13 cellular contexts compared by ENCODE assay signal in genomic region chr12:79637093-79637492, GRCh38. TPM values are rescaled to one million over a fixed set of nuclear protein-coding genes. Genes with fewer than 3 reads are reported as not detected.
DNase-seq lines count a peak whose midpoint lies in the region; ATAC-seq, FAIRE-seq and TF ChIP-seq lines count a peak whose summit lies in the region.
"Had no signal": no experiment of that assay in that cellular context is flagged by ENCODE, and none has a peak within 500 bp of the region (broad histone marks: within the 10 kb centered on the region; RNA-seq: fewer than 3 reads in every experiment).

No MANE protein-coding gene starts in this region.

- H3K4me1 ChIP-seq in PC-9 (replicated peaks; ENCODE audit: insufficient read depth) (peaks cover 29% of the 10 kb centered on the region), H1 (replicated peaks in 1 of 4; ENCODE audit: control insufficient read depth in 3 of 4, insufficient read depth in 4 of 4, low read length in 3 of 4) (peaks cover 0 to 11% (median 2%) of the 10 kb centered on the region in 4 experiments; a peak in 5 of 7 replicates), neural progenitor cell (peaks cover 33% of the 10 kb centered on the region)
- H3K4me1 ChIP-seq: BLaER1 treated with 17β-estradiol and CSF1 and Interleukin-3, amounts not matched to agents 10 nM and 100 nM had no signal

- peaks cover 51% of the 10 kb centered on the region for H3F3A ChIP-seq in PC-9 (ENCODE audit: insufficient read depth, low read depth)
- no peaks in the 10 kb centered on the region for H3F3A ChIP-seq in neural progenitor cell (ENCODE audit: low read depth)

- TF ChIP-seq POLR2A in H1 (IDR thresholded peaks at IDR 0.05; ENCODE audit: control extremely low read depth in 1 of 2, low read depth in 2 of 2, low read length in 2 of 2), result no peak

- H3K4me3 ChIP-seq in PC-9 (no peak overlapping the region), H1 (ENCODE audit: extremely low read depth in 1 of 4, insufficient read depth in 2 of 4, low read depth in 3 of 4, low read length in 4 of 4) (no peak overlapping the region), neural progenitor cell (no peak overlapping the region)
- H3K4me3 ChIP-seq: BLaER1 treated with 17β-estradiol and CSF1 and Interleukin-3, amounts not matched to agents 10 nM and 100 nM; GM23338 had no signal

- DNase-seq in D721Med (ENCODE audit: insufficient read length, low spot score) (peak; percentile 29), PC-9 (no peak), H1 (ENCODE audit: low read depth in 1 of 2, low spot score in 2 of 2) (no peak), neural progenitor cell (ENCODE audit: low spot score) (peak; percentile 9), GM13976 (ENCODE audit: low spot score) (no peak)
- DNase-seq in activated CD4-positive, CD25-positive, alpha-beta regulatory T cell (lab: John Stamatoyannopoulos, UW), result no peak
- DNase-seq: Calu3; CD8-positive, alpha-beta T cell; H7 had no signal

- 0 out of 2 replicates have a peak, but pooled peaks cover 3% of the 10 kb centered on the region for H3K79me1 ChIP-seq in H1 (ENCODE audit: low read depth, low read length)

- no peaks in the 10 kb centered on the region for H3K27me3 Mint-ChIP-seq in neural progenitor cell (ENCODE audit: insufficient read depth, low read depth)
- H3K27me3 Mint-ChIP-seq: B cell had no signal

- no peak overlapping the region for H3K9ac ChIP-seq in H1 (replicated peaks in 1 of 4; ENCODE audit: extremely low read depth in 1 of 4, low read depth in 3 of 4, low read length in 3 of 4)
- H3K9ac ChIP-seq in neural progenitor cell, result no peak overlapping the region
- H3K9ac ChIP-seq: BLaER1 treated with 17β-estradiol and CSF1 and Interleukin-3, amounts not matched to agents 10 nM and 100 nM had no signal

- H3K9me2 ChIP-seq in PC-9 (ENCODE audit: insufficient read depth), result no peaks in the 10 kb centered on the region

- TF ChIP-seq EP300 in H1 (IDR thresholded peaks at IDR 0.05; ENCODE audit: borderline replicate concordance in 1 of 2, low read depth in 2 of 2, low read length in 2 of 2), result no peak

- no peak overlapping the region for H4K8ac ChIP-seq in H1 (ENCODE audit: extremely low read depth, insufficient read depth, low read length)

- CTCF ChIA-PET in PC-9 (lab: Charles Lee), result no interaction called here
- CTCF ChIA-PET in H1 (lab: Charles Lee; ENCODE audit: partially characterized antibody), result interaction anchor here (1.3 kb wide), 1 partner anchor 18 kb away, joined by 3 read pairs; no protein-coding TSS in a partner anchor

- TF ChIP-seq RAD21 in H1 (IDR thresholded peaks at IDR 0.05 in 1 of 2, conservative IDR thresholded peaks at IDR 0.05 in 1 of 2; ENCODE audit: low read depth in 2 of 2, low read length in 2 of 2), result no peak

- intact Hi-C loops in PC-9 (cut with micrococcal nuclease; ENCODE audit: unreplicated experiment), result no loop called here

- no peak for TF ChIP-seq CTCF in D721Med (IDR thresholded peaks at IDR 0.05; ENCODE audit: insufficient read depth, missing control alignments)
- no peak for TF ChIP-seq CTCF in PC-9 (conservative IDR thresholded peaks at IDR 0.05)
- no peak for TF ChIP-seq CTCF in H1 (IDR thresholded peaks at IDR 0.05; ENCODE audit: control extremely low read depth in 1 of 3, insufficient read depth in 1 of 3, low read depth in 1 of 3, low read length in 3 of 3)
- TF ChIP-seq CTCF in neural progenitor cell (IDR thresholded peaks at IDR 0.05), result no peak
- no peak for TF ChIP-seq CTCF in GM13976 (IDR thresholded peaks at IDR 0.05; ENCODE audit: borderline replicate concordance, control extremely low read depth, extremely low read depth, insufficient read depth, missing control alignments)

- H3K14ac ChIP-seq in H1 (ENCODE audit: insufficient read length), result no peak overlapping the region

- POLR2A ChIA-PET in PC-9 (lab: Charles Lee; ENCODE audit: unreplicated experiment) (no interaction called here), H1 (lab: Charles Lee; ENCODE audit: partially characterized antibody) (interaction anchor here (1.2 to 1.7 kb wide), 2 partner anchors 8 to 55 kb away, joined by 5 to 6 read pairs; partner anchors contain the start of gene PAWR)

- no peak overlapping the region for H2BK12ac ChIP-seq in H1 (ENCODE audit: low read depth, low read length)

- 75% methylated on average over 2 of the region's 2 CpGs; no CpG with 5 or more reads in 1 of the 2 experiments for WGBS in H1 (ENCODE audit: extremely low coverage in 1 of 2, insufficient coverage in 1 of 2, insufficient read length in 1 of 2, insufficient replicate concordance in 2 of 2, low coverage in 1 of 2, low lambda C conversion rate in 2 of 2, missing lambda C conversion rate in 1 of 2), 2 experiments

- no peaks in the 10 kb centered on the region for H3K27me3 ChIP-seq in PC-9 (ENCODE audit: insufficient read depth, low read depth)
- no peaks in the 10 kb centered on the region for H3K27me3 ChIP-seq in H1 (replicated peaks in 1 of 4; ENCODE audit: control insufficient read depth in 3 of 4, extremely low read depth in 1 of 4, insufficient read depth in 3 of 4, low read length in 3 of 4)
- H3K27me3 ChIP-seq in neural progenitor cell, result no peaks in the 10 kb centered on the region
- H3K27me3 ChIP-seq: BLaER1 treated with 17β-estradiol and CSF1 and Interleukin-3, amounts not matched to agents 10 nM and 100 nM had no signal

- in situ Hi-C loops in GM13976 (cut with MboI; ENCODE audit: low sequenced_read_pairs, unreplicated experiment), result no loop called here

- no peaks in the 10 kb centered on the region for H3K36me3 Mint-ChIP-seq in neural progenitor cell
- H3K36me3 Mint-ChIP-seq: CD8-positive, alpha-beta T cell had no signal

- H2BK20ac ChIP-seq in H1 (ENCODE audit: low read length), result no peak overlapping the region

- H3K4ac ChIP-seq in H1 (replicated peaks; ENCODE audit: insufficient read length, low read depth, low read length), result no peak overlapping the region

- no peak overlapping the region for H4K91ac ChIP-seq in H1 (replicated peaks; ENCODE audit: insufficient read length, low read length)

- H4K5ac ChIP-seq in H1 (ENCODE audit: insufficient read length, low read depth, low read length), result no peak overlapping the region

- H2BK120ac ChIP-seq in H1 (replicated peaks; ENCODE audit: low read depth, low read length), result no peak overlapping the region

- H3K23me2 ChIP-seq in H1 (ENCODE audit: low read depth, low read length), result no peaks in the 10 kb centered on the region; the same call in 1 of the 2 replicates

- no peak for ATAC-seq in HG03378 (IDR thresholded peaks at IDR 0.05; ENCODE audit: unreplicated experiment)
- ATAC-seq: CD8-positive, alpha-beta T cell; GM23338 had no signal

- BruUV-seq in PC-9 (replicated peaks; lab: Mats Ljungman, UMichigan), result no TSS peak

- peaks cover 10% of the 10 kb centered on the region for H3K36me3 ChIP-seq in PC-9 (ENCODE audit: low read depth)
- no peaks in the 10 kb centered on the region; a peak in 1 of 8 replicates for H3K36me3 ChIP-seq in H1 (ENCODE audit: control insufficient read depth in 2 of 4, insufficient read depth in 4 of 4, low read length in 3 of 4)
- no peaks in the 10 kb centered on the region for H3K36me3 ChIP-seq in neural progenitor cell
- H3K36me3 ChIP-seq: BLaER1 treated with 17β-estradiol and CSF1 and Interleukin-3, amounts not matched to agents 10 nM and 100 nM had no signal

- no peak overlapping the region for H3K4me3 Mint-ChIP-seq in neural progenitor cell
- H3K4me3 Mint-ChIP-seq: B cell; CD8-positive, alpha-beta T cell; GM23338 had no signal

- H4K20me1 ChIP-seq in PC-9 (ENCODE audit: insufficient read depth) (0 out of 2 replicates have a peak, but pooled peaks cover 3% of the 10 kb centered on the region), H1 (replicated peaks in 1 of 2; ENCODE audit: control insufficient read depth in 1 of 2, insufficient read depth in 2 of 2, low read length in 2 of 2) (peaks cover 11 to 14% of the 10 kb centered on the region in 2 experiments), neural progenitor cell (ENCODE audit: low read depth) (peaks cover 41% of the 10 kb centered on the region)
- H4K20me1 ChIP-seq: BLaER1 treated with 17β-estradiol and CSF1 and Interleukin-3, amounts not matched to agents 10 nM and 100 nM had no signal

- no peak overlapping the region for H3K27ac Mint-ChIP-seq in neural progenitor cell
- H3K27ac Mint-ChIP-seq: B cell; CD8-positive, alpha-beta T cell; GM23338 had no signal

- H2BK5ac ChIP-seq in H1 (ENCODE audit: low read depth, low read length), result no peak overlapping the region

- H3K9me3 Mint-ChIP-seq in neural progenitor cell, result no peaks in the 10 kb centered on the region
- H3K9me3 Mint-ChIP-seq: CD8-positive, alpha-beta T cell; GM23338 had no signal

- no peak overlapping the region for H3K23ac ChIP-seq in H1 (ENCODE audit: insufficient read length)

- no peak overlapping the region for H3K18ac ChIP-seq in H1 (ENCODE audit: extremely low read depth, low read length)

- H3K9me3 ChIP-seq in PC-9 (ENCODE audit: insufficient read depth, low read depth), result peaks cover 5% of the 10 kb centered on the region; the same call in 1 of the 2 replicates
- no peaks in the 10 kb centered on the region for H3K9me3 ChIP-seq in H1 (ENCODE audit: insufficient read depth in 2 of 2, low read depth in 1 of 2, low read length in 1 of 2)
- H3K9me3 ChIP-seq in neural progenitor cell (ENCODE audit: low read depth), result no peaks in the 10 kb centered on the region
- H3K9me3 ChIP-seq: BLaER1 treated with 17β-estradiol and CSF1 and Interleukin-3, amounts not matched to agents 10 nM and 100 nM had no signal

- H3K27ac ChIP-seq in PC-9 (peak overlapping the region; percentile 70), H1 (ENCODE audit: low read depth, low read length) (no peak overlapping the region), neural progenitor cell (no peak overlapping the region)
- H3K27ac ChIP-seq: BLaER1 treated with 17β-estradiol and CSF1 and Interleukin-3, amounts not matched to agents 10 nM and 100 nM had no signal

- no peak overlapping the region for H3K4me2 ChIP-seq in PC-9
- H3K4me2 ChIP-seq in H1 (ENCODE audit: insufficient read depth in 1 of 2, low read depth in 2 of 2, low read length in 2 of 2), result no peak overlapping the region
- peak overlapping the region; percentile 33 for H3K4me2 ChIP-seq in neural progenitor cell
- H3K4me2 ChIP-seq: BLaER1 treated with 17β-estradiol and CSF1 and Interleukin-3, amounts not matched to agents 10 nM and 100 nM; GM23338 had no signal

- no peak overlapping the region for H2AK5ac ChIP-seq in H1 (ENCODE audit: low read depth, low read length)

- peaks cover 25% of the 10 kb centered on the region for H3K4me1 Mint-ChIP-seq in neural progenitor cell

- H3K79me2 ChIP-seq in PC-9 (ENCODE audit: low read depth) (peaks cover 90% of the 10 kb centered on the region), H1 (ENCODE audit: control insufficient read depth in 1 of 2, insufficient read depth in 2 of 2, low read length in 2 of 2) (peaks cover 3 to 97% of the 10 kb centered on the region in 2 experiments; a peak in 3 of 4 replicates), neural progenitor cell (ENCODE audit: low read depth) (peaks cover 94% of the 10 kb centered on the region)

- H2BK15ac ChIP-seq in H1 (ENCODE audit: low read length), result no peak overlapping the region

- H2AFZ ChIP-seq in PC-9 (no peak overlapping the region), H1 (ENCODE audit: low read length) (no peak overlapping the region), neural progenitor cell (replicated peaks) (no peak overlapping the region)
- H2AFZ ChIP-seq: GM23338 had no signal

- H3K56ac ChIP-seq in H1 (replicated peaks; ENCODE audit: insufficient read length, low read depth, low read length), result no peak overlapping the region

- FAIRE-seq in D721Med (lab: Jason Lieb, UNC) (peak; percentile 87), H1 (lab: Jason Lieb, UNC) (peak; percentile 32)

RNA-seq across cellular contexts. Expression of gene PAWR, which starts 53.7 kb away (rescaled TPM):
- total RNA-seq in PC-9 (2021) (204 and 361 TPM in 2 replicates), neural progenitor cell (ENCODE audit: low replicate concordance) (80.6 and 103 TPM in 2 replicates)
- 327 and 338 TPM in 2 replicates for total RNA-seq in H1 (2021; fragmentation: NEBNext Ultra II Directional; extraction: Animal tissue kit (Norgen Biotek cat#: 25700))
- 25.5 and 28.3 TPM in 2 replicates for polyA plus RNA-seq in H1 (2011; rRNA removed)
- polyA plus RNA-seq in H1 (2011; cell fraction: cytosol; rRNA removed), result 55.3 TPM
- polyA plus RNA-seq in H1 (2011; cell fraction: nucleus; rRNA removed), result 69.4 TPM
- 37.9 to 74.1 TPM (median 45.5 TPM) in 4 replicates for polyA plus RNA-seq in H1 (2012, experiment 1 of 2)
- 6.6 TPM for polyA plus RNA-seq in H1 (2012, experiment 2 of 2)
- 63.2 TPM for polyA plus RNA-seq in H1 (2013, experiment 1 of 2)
- polyA plus RNA-seq in H1 (2013, experiment 2 of 2), result 56.8 TPM
- polyA minus RNA-seq in H1 (2011; rRNA and poly(A)+ RNA removed), result 34.9 and 35.6 TPM in 2 replicates
- polyA minus RNA-seq in H1 (2011; cell fraction: cytosol; rRNA and poly(A)+ RNA removed), result 59.2 TPM
- polyA minus RNA-seq in H1 (2011; cell fraction: nucleus; rRNA and poly(A)+ RNA removed), result 155 TPM

Comparison
In these comparisons a context has a peak if more than half of its experiments do, and no peak if none do; other contexts are left out.
1. DNase-seq: peak in D721Med (single experiment) and neural progenitor cell (single experiment); none in PC-9 (0 of 2), H1 (0 of 2), activated CD4-positive, CD25-positive, alpha-beta regulatory T cell (0 of 4) and GM13976 (single experiment).